In the genomic region with DNA sequence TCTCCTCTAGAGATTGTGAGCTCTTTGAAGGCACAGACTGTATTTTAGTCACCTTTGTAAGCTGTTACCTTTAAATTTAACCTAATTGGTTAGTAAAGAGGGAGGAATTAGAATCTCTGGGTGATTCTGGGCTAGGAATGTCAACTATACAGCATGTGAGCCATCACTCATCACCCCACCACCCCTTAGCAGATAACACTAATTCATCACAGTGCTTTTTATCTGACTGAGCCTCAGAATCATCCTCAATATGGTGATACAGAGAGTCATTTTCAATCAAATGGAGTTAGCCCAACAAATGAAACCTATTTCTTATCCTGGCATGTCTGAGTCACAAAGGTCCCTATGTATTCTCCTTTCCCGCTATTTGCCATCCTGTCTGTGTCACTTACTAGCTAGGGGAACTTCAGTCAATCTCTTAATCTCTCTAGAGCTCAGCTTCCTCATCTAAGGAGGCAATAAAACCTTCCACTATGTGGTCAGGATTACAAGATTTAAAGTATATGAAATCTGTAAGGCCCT, we compare ENCODE assay signal across 19 cellular contexts.
"Had no signal": no experiment of that assay in that cellular context is flagged by ENCODE, and none has a peak within 500 bp of the region (broad histone marks: within the 10 kb centered on the region; RNA-seq: fewer than 3 reads in every experiment).

No MANE protein-coding gene starts in this region.

- DNase-seq: activated CD4-positive, alpha-beta T cell treated with anti-CD3 and anti-CD28 coated beads for 1 hour; activated CD4-positive, alpha-beta T cell treated with anti-CD3 and anti-CD28 coated beads, Interleukin-2, amount 50 U/mL, for 4 hours; activated CD8-positive, alpha-beta memory T cell treated with anti-CD3 and anti-CD28 coated beads, Interleukin-2, amount 50 U/mL, for 48 hours; activated naive CD4-positive, alpha-beta T cell treated with Interleukin-2 at 50 U/mL for 16 hours; activated naive CD8-positive, alpha-beta T cell treated with anti-CD3 and anti-CD28 coated beads for 36 hours; activated T-cell treated with anti-CD3 and anti-CD28 coated beads, Interleukin-2, amount 50 U/mL, for 4 hours; central memory CD4-positive, alpha-beta T cell; effector memory CD8-positive, alpha-beta T cell; glutamatergic neuron; hippocampal formation; left ventricle myocardium superior; mammary epithelial cell; naive thymus-derived CD8-positive, alpha-beta T cell; stimulated activated CD4-positive, alpha-beta T cell treated with anti-CD3 and anti-CD28 coated beads, Interleukin-4, amount 100 ng/mL, for 24 hours; stimulated activated naive CD4-positive, alpha-beta T cell treated with Interleukin-2 at 50 U/mL for 16 hours; T-helper 1 cell; thyroid gland; upper lobe of right lung had no signal

- ATAC-seq: activated T-cell treated with anti-CD3 and anti-CD28 coated beads, Interleukin-2, amount 50 U/mL, for 4 hours; effector memory CD8-positive, alpha-beta T cell; esophagus mucosa; left ventricle myocardium superior; naive thymus-derived CD8-positive, alpha-beta T cell; upper lobe of right lung had no signal
